Comparison of ENCODE assay signal across 8 cellular contexts in the genomic region with DNA sequence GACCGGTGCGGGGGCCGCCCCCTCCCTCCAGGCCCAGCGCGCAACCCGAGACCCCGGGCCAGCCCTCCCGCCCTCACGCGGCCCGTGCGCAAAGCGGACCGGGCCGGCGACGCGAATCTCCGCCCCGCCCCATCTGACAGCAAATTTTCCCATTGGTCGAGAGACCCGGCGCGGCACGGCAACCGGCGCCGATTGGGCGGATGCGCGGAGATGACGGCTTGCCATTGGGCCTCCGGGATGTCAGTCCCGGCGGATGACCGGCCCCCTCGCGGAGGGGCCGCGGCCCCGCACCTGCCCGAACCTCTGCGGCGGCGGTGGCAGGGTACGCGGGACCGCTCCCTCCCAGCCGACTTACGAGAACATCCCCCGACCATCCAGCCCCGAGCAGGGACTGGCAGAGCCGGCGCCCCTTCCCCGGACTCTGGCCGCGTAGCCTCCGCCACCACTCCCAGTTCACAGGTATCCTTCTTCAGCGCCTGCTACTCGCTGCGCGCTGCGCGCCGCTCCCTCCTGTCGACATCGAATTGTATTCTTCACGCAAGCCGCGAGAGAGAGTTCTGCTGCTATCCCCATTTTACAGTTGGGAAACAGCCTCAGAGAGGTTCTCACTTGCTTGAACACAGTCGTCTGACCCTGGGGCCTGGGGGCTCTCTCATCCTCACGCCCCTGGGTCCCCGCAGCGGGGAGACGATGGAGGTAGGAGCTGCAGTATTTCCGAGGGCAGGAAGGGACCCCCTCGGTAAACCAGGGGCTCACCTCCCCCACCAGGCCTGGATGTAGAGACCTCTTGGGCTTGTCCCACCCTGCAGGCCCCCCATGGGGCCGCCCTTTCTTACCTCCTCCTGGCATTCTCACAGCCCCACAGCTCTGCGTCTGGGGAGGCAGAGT. TPM values are rescaled to one million over a fixed set of nuclear protein-coding genes. Genes with fewer than 3 reads are reported as not detected.
A peak's percentile ranks its signal among the peaks of the same experiment; 100 is the strongest.
DNase-seq lines count a peak whose midpoint lies in the region; ATAC-seq and TF ChIP-seq lines count a peak whose summit lies in the region.

A gene with protein sequence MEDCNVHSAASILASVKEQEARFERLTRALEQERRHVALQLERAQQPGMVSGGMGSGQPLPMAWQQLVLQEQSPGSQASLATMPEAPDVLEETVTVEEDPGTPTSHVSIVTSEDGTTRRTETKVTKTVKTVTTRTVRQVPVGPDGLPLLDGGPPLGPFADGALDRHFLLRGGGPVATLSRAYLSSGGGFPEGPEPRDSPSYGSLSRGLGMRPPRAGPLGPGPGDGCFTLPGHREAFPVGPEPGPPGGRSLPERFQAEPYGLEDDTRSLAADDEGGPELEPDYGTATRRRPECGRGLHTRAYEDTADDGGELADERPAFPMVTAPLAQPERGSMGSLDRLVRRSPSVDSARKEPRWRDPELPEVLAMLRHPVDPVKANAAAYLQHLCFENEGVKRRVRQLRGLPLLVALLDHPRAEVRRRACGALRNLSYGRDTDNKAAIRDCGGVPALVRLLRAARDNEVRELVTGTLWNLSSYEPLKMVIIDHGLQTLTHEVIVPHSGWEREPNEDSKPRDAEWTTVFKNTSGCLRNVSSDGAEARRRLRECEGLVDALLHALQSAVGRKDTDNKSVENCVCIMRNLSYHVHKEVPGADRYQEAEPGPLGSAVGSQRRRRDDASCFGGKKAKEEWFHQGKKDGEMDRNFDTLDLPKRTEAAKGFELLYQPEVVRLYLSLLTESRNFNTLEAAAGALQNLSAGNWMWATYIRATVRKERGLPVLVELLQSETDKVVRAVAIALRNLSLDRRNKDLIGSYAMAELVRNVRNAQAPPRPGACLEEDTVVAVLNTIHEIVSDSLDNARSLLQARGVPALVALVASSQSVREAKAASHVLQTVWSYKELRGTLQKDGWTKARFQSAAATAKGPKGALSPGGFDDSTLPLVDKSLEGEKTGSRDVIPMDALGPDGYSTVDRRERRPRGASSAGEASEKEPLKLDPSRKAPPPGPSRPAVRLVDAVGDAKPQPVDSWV (minus strand): TSS at position 90 of the 888 bp plus-strand sequence. CDS start 26,029 bp downstream, outside the sequence.

- no peak within 1 kb of the TSS for H2BK15ac ChIP-seq in mesenchymal stem cell (ENCODE audit: low read depth, poor library complexity, severe bottlenecking)

- no peak within 1 kb of the TSS for H2BK12ac ChIP-seq in mesenchymal stem cell (ENCODE audit: low read length in 2 of 2)

- H3K27ac ChIP-seq in mesenchymal stem cell (ENCODE audit: low read length, poor library complexity, severe bottlenecking): no peak within 1 kb of the TSS

- peaks cover 37% of the 10 kb centered on the region for H3K27me3 Mint-ChIP-seq in activated CD8-positive, alpha-beta memory T cell treated with anti-CD3 and anti-CD28 coated beads, Interleukin-2, amount 10 ng/mL, durations not matched to agents 7 days and 5 days

- no peak within 1 kb of the TSS for H3K14ac ChIP-seq in mesenchymal stem cell (ENCODE audit: low read length in 2 of 2)

- H3K4ac ChIP-seq in mesenchymal stem cell (ENCODE audit: low read depth in 1 of 2, low read length in 2 of 2): no peak within 1 kb of the TSS

- TF ChIP-seq CTCF in AG10803 (conservative IDR thresholded peaks at IDR 0.05; ENCODE audit: low read length): no peak; the same call in 1 of the 2 replicates

- H4K91ac ChIP-seq in mesenchymal stem cell (ENCODE audit: low read length): no peak within 1 kb of the TSS

- H3K27me3 ChIP-seq in endocrine pancreas (ENCODE audit: control insufficient read depth, insufficient read depth, low read length) (no peaks in the 10 kb centered on the region), mesenchymal stem cell (ENCODE audit: control insufficient read depth in 1 of 2, insufficient read depth in 1 of 2, low read length in 2 of 2) (peaks cover 27 to 36% of the 10 kb centered on the region in 2 experiments)

- peak within 1 kb of the TSS; percentile 82 for H3K9ac ChIP-seq in endocrine pancreas (ENCODE audit: control insufficient read depth, insufficient read depth, low read length)
- no peak within 1 kb of the TSS for H3K9ac ChIP-seq in mesenchymal stem cell (ENCODE audit: low read length)

- no peak within 1 kb of the TSS for H2BK5ac ChIP-seq in mesenchymal stem cell (ENCODE audit: low read depth, low read length, poor library complexity, severe bottlenecking)

- H4K8ac ChIP-seq in mesenchymal stem cell (ENCODE audit: low read length): no peak within 1 kb of the TSS

- no peak within 1 kb of the TSS for H2AK5ac ChIP-seq in mesenchymal stem cell (ENCODE audit: low read length, severe bottlenecking)

- no peaks in the 10 kb centered on the region for H3K9me3 Mint-ChIP-seq in activated CD8-positive, alpha-beta memory T cell treated with anti-CD3 and anti-CD28 coated beads, Interleukin-2, amount 10 ng/mL, durations not matched to agents 7 days and 5 days (ENCODE audit: low read depth)

- no peak within 1 kb of the TSS for H3K27ac Mint-ChIP-seq in activated CD8-positive, alpha-beta memory T cell treated with anti-CD3 and anti-CD28 coated beads, Interleukin-2, amount 10 ng/mL, durations not matched to agents 7 days and 5 days

- DNase-seq in AG10803 (ENCODE audit: low read depth) (peak; percentile 88), NOMO-1 (lab: John Stamatoyannopoulos, UW; ENCODE audit: unreplicated experiment in 2 of 2) (peak; percentile 67 to 86), mesenchymal stem cell (peak; percentile 89)
- DNase-seq in activated CD8-positive, alpha-beta memory T cell treated with anti-CD3 and anti-CD28 coated beads, Interleukin-2, amount 10 ng/mL, durations not matched to agents 7 days and 5 days: peak; percentile 92
- peak; percentile 86 for DNase-seq in stimulated activated CD8-positive, alpha-beta memory T cell treated with anti-CD3 and anti-CD28 coated beads, Interleukin-12 subunit alpha, Interleukin-12 subunit beta, amount 100 ng/mL, for 1 hour (ENCODE audit: low read depth)

- peak within 1 kb of the TSS; percentile 72 for H3K4me3 Mint-ChIP-seq in activated CD8-positive, alpha-beta memory T cell treated with anti-CD3 and anti-CD28 coated beads, Interleukin-2, amount 10 ng/mL, durations not matched to agents 7 days and 5 days

- no peaks in the 10 kb centered on the region for H3K4me1 ChIP-seq in endocrine pancreas (ENCODE audit: control insufficient read depth, insufficient read depth, low read length)
- H3K4me1 ChIP-seq in mesenchymal stem cell (ENCODE audit: control insufficient read depth, insufficient read depth, low read depth, low read length): peaks cover 35% of the 10 kb centered on the region

- WGBS in mesenchymal stem cell: 2% methylated on average over 64 of the region's 79 CpGs

- CTCF ChIA-PET in activated CD8-positive, alpha-beta memory T cell treated with anti-CD3 and anti-CD28 coated beads, Interleukin-2, amount 10 ng/mL, durations not matched to agents 7 days and 5 days (lab: Charles Lee): interaction anchor here (0.9 to 1.1 kb wide), 2 partner anchors 46 to 94 kb away, joined by 3 read pairs; no protein-coding TSS in a partner anchor

- H3K18ac ChIP-seq in mesenchymal stem cell (ENCODE audit: low read depth in 1 of 2, low read length in 2 of 2): peak within 1 kb of the TSS in 1 of 2 experiments; percentile 39

- H3K9me3 ChIP-seq in endocrine pancreas (ENCODE audit: control insufficient read depth, low read length) (no peaks in the 10 kb centered on the region), mesenchymal stem cell (ENCODE audit: control insufficient read depth, low read length) (no peaks in the 10 kb centered on the region)

- peaks cover 5% of the 10 kb centered on the region for H3K79me1 ChIP-seq in mesenchymal stem cell (replicated peaks; ENCODE audit: low read length, poor library complexity, severe bottlenecking)

- peak within 1 kb of the TSS in 1 of 2 experiments; percentile 76 for H3K23ac ChIP-seq in mesenchymal stem cell (ENCODE audit: low read length in 2 of 2)

- no peaks in the 10 kb centered on the region for H3K36me3 ChIP-seq in endocrine pancreas (ENCODE audit: control insufficient read depth, insufficient read depth, low read length)
- H3K36me3 ChIP-seq in mesenchymal stem cell (ENCODE audit: control insufficient read depth in 1 of 2, insufficient read depth in 2 of 2, low read depth in 1 of 2, low read length in 2 of 2): no peaks in the 10 kb centered on the region

- H3K36me3 Mint-ChIP-seq in activated CD8-positive, alpha-beta memory T cell treated with anti-CD3 and anti-CD28 coated beads, Interleukin-2, amount 10 ng/mL, durations not matched to agents 7 days and 5 days: no peaks in the 10 kb centered on the region

- H2BK120ac ChIP-seq in mesenchymal stem cell (ENCODE audit: low read depth, low read length): no peak within 1 kb of the TSS

- H3K4me1 Mint-ChIP-seq in activated CD8-positive, alpha-beta memory T cell treated with anti-CD3 and anti-CD28 coated beads, Interleukin-2, amount 10 ng/mL, durations not matched to agents 7 days and 5 days: peaks cover 19% of the 10 kb centered on the region

- H2AFZ ChIP-seq in mesenchymal stem cell (ENCODE audit: low read depth, low read length): peak within 1 kb of the TSS; percentile 80

- H3K4me3 ChIP-seq in AG10803 (ENCODE audit: low read length) (peak within 1 kb of the TSS; percentile 58), endocrine pancreas (ENCODE audit: control insufficient read depth, insufficient read depth, low read length) (peak within 1 kb of the TSS; percentile 12), mesenchymal stem cell (ENCODE audit: insufficient read depth in 1 of 2, low read depth in 1 of 2, low read length in 2 of 2) (peak within 1 kb of the TSS; percentile 70 to 81)

- peak; percentile 61 for ATAC-seq in GM19035 (IDR thresholded peaks at IDR 0.05; ENCODE audit: unreplicated experiment)
- peak; percentile 42 for ATAC-seq in HG03571 (IDR thresholded peaks at IDR 0.05; ENCODE audit: unreplicated experiment)
- peak; percentile 77 for ATAC-seq in activated CD8-positive, alpha-beta memory T cell treated with anti-CD3 and anti-CD28 coated beads, Interleukin-2, amount 10 ng/mL, durations not matched to agents 7 days and 5 days

- H3K4me2 ChIP-seq in mesenchymal stem cell (ENCODE audit: low read length, poor library complexity, severe bottlenecking): peak within 1 kb of the TSS; percentile 95

RNA-seq across cellular contexts. Expression of the gene that starts here (rescaled TPM):
- under 1 TPM; 0.50 to 0.70 TPM for total RNA-seq in activated CD8-positive, alpha-beta memory T cell treated with anti-CD3 and anti-CD28 coated beads, Interleukin-2, amount 10 ng/mL, durations not matched to agents 7 days and 5 days
- polyA plus RNA-seq in mesenchymal stem cell (2013, experiment 1 of 2): 3.0 TPM
- polyA plus RNA-seq in mesenchymal stem cell (2013, experiment 2 of 2): 3.2 TPM

Comparison
In these comparisons a context has a peak if more than half of its experiments do, and no peak if none do; other contexts are left out.
1. Peak in DNase-seq and ATAC-seq in activated CD8-positive, alpha-beta memory T cell treated with anti-CD3 and anti-CD28 coated beads, Interleukin-2, amount 10 ng/mL, durations not matched to agents 7 days and 5 days; RNA of the gene not detected or under 1 TPM.
2. H3K4me3 ChIP-seq: peak in every context shown above with its lines; median percentile 76 in mesenchymal stem cell; 58 in AG10803; 12 in endocrine pancreas.